15 cellular contexts compared by ENCODE assay signal in the genomic region with DNA sequence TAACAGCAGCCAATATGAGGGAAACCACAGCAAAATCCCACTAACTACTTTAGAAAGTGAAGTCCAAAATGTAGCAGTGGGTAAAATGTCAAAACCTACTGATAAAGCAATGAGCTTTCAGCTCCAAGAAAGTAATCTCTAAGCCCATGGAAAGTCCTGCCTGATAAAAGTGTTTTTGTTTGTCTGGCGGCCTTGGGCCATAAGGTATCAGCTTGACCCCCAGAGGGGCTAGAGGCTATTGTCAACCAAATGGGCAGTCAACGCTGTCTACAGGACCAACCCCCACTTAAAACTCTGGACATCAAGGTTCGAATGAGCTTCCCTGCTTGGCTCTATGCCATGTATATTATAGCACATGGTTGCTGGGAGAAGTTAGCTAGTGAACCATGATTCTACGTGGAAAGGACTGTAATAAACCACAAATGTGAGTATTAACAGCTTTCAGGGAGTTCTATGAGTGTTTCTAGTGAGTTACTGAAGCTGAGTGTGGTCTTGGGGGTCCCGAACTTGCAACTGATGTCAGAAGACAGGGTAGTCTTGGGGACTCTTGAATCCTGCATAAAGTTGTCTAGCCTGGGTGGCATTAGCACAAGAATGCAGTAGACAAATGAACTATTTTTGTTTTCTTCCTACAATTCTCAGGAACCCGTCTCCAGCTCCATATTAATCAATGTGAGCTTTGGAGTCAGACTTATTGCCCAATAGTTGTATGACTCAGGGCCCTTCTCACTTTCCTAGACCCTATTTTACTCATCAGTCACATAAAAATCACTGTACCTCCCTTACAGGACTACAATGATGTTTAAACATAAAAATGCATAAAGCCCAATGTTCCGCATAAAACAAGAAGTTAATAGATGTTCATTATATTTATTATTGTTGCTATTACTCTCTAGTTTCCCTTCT.
DNase-seq lines count a peak whose midpoint lies in the region; ATAC-seq and TF ChIP-seq lines count a peak whose summit lies in the region.
"Had no signal": no experiment of that assay in that cellular context is flagged by ENCODE, and none has a peak within 500 bp of the region (broad histone marks: within the 10 kb centered on the region; RNA-seq: fewer than 3 reads in every experiment).

No MANE protein-coding gene starts in this region.

- no peak overlapping the region for H3K4me3 ChIP-seq in epithelial cell of proximal tubule (ENCODE audit: low read depth, low read length)
- H3K4me3 ChIP-seq in skeletal muscle cell (ENCODE audit: low read depth, low read length), result no peak overlapping the region
- H3K4me3 ChIP-seq in HAP-1, result no peak overlapping the region

- no peak for ATAC-seq in activated T-helper 17 cell treated with anti-CD3 and anti-CD28 coated beads, Interleukin-2, amount 50 U/mL, for 72 hours (replicated peaks)

- POLR2A ChIA-PET in RWPE1 (lab: Yijun Ruan, JAX; ENCODE audit: low non-redundant PET), result no interaction called here

- CTCF ChIA-PET in RWPE1 (lab: Yijun Ruan, JAX), result interaction anchor here (0.6 kb wide), 1 partner anchor 1351 kb away, joined by 6 read pairs; no protein-coding TSS in a partner anchor

- peak; percentile 89 for DNase-seq in EL
- DNase-seq in RWPE1 (ENCODE audit: low spot score), result peak; percentile 45
- peak; percentile 86 for DNase-seq in epithelial cell of proximal tubule (ENCODE audit: low read depth)
- peak; percentile 83 for DNase-seq in skeletal muscle cell (ENCODE audit: low read depth)
- no peak for DNase-seq in HAP-1 (ENCODE audit: low spot score in 2 of 2)
- no peak for DNase-seq in endothelial cell (ENCODE audit: low spot score)
- DNase-seq in activated CD4-positive, alpha-beta T cell treated with anti-CD3 and anti-CD28 coated beads, Interleukin-2, amount 50 U/mL, for 4 hours, result no peak
- DNase-seq: activated T-cell treated with anti-CD3 and anti-CD28 coated beads for 4 hours, anterior cingulate cortex, kidney, NCI-H524, nephron progenitor cell, Right ventricle myocardium superior had no signal

- no peak for TF ChIP-seq CTCF in RWPE1 (conservative IDR thresholded peaks at IDR 0.05; ENCODE audit: low read depth)
- no peak for TF ChIP-seq CTCF in epithelial cell of proximal tubule (conservative IDR thresholded peaks at IDR 0.05; ENCODE audit: low read depth, low read length)
- TF ChIP-seq CTCF in endothelial cell (IDR thresholded peaks at IDR 0.05; ENCODE audit: unreplicated experiment), result no peak

- H3K27me3 Mint-ChIP-seq in endothelial cell (ENCODE audit: unreplicated experiment), result no peaks in the 10 kb centered on the region
- H3K27me3 Mint-ChIP-seq in activated T-helper 17 cell treated with anti-CD3 and anti-CD28 coated beads, Interleukin-2, amount 50 U/mL, for 72 hours, result peaks cover 11% of the 10 kb centered on the region

- H3K27me3 ChIP-seq in HAP-1 (ENCODE audit: low read depth), result peaks cover 9% of the 10 kb centered on the region

- H3K27ac Mint-ChIP-seq in endothelial cell (ENCODE audit: unreplicated experiment), result no peak overlapping the region
- H3K27ac Mint-ChIP-seq in activated T-helper 17 cell treated with anti-CD3 and anti-CD28 coated beads, Interleukin-2, amount 50 U/mL, for 72 hours, result no peak overlapping the region
- H3K27ac Mint-ChIP-seq: nephron progenitor cell had no signal

- H3K4me3 Mint-ChIP-seq in endothelial cell (ENCODE audit: unreplicated experiment), result no peak overlapping the region
- H3K4me3 Mint-ChIP-seq in activated T-helper 17 cell treated with anti-CD3 and anti-CD28 coated beads, Interleukin-2, amount 50 U/mL, for 72 hours, result no peak overlapping the region
- H3K4me3 Mint-ChIP-seq: nephron progenitor cell had no signal

- no peaks in the 10 kb centered on the region for H3K4me1 ChIP-seq in HAP-1

- H3K27ac ChIP-seq in RWPE1, result no peak overlapping the region
- H3K27ac ChIP-seq: VCaP had no signal

- H3K36me3 Mint-ChIP-seq in endothelial cell (ENCODE audit: low read depth, unreplicated experiment), result no peaks in the 10 kb centered on the region
- no peaks in the 10 kb centered on the region for H3K36me3 Mint-ChIP-seq in activated T-helper 17 cell treated with anti-CD3 and anti-CD28 coated beads, Interleukin-2, amount 50 U/mL, for 72 hours (ENCODE audit: low read depth)

- no peaks in the 10 kb centered on the region for H3K36me3 ChIP-seq in HAP-1 (replicated peaks)

- no peaks in the 10 kb centered on the region for H3K9me3 ChIP-seq in HAP-1

- no peaks in the 10 kb centered on the region for H3K4me1 Mint-ChIP-seq in endothelial cell (ENCODE audit: unreplicated experiment)
- no peaks in the 10 kb centered on the region for H3K4me1 Mint-ChIP-seq in activated T-helper 17 cell treated with anti-CD3 and anti-CD28 coated beads, Interleukin-2, amount 50 U/mL, for 72 hours
- H3K4me1 Mint-ChIP-seq: nephron progenitor cell had no signal

- H3K9me3 Mint-ChIP-seq in endothelial cell (ENCODE audit: unreplicated experiment), result no peaks in the 10 kb centered on the region
- H3K9me3 Mint-ChIP-seq in activated T-helper 17 cell treated with anti-CD3 and anti-CD28 coated beads, Interleukin-2, amount 50 U/mL, for 72 hours, result no peaks in the 10 kb centered on the region
- H3K9me3 Mint-ChIP-seq: nephron progenitor cell had no signal

- in situ Hi-C loops in HAP-1 (cut with MboI; ENCODE audit: low sequenced_read_pairs), result no loop called here

Comparison
In these comparisons a context has a peak if more than half of its experiments do, and no peak if none do; other contexts are left out.
1. DNase-seq: peak in EL (single experiment), RWPE1 (single experiment), epithelial cell of proximal tubule (single experiment) and skeletal muscle cell (single experiment); none in HAP-1 (0 of 2), endothelial cell (single experiment) and activated CD4-positive, alpha-beta T cell treated with anti-CD3 and anti-CD28 coated beads, Interleukin-2, amount 50 U/mL, for 4 hours (0 of 2).